ENCODE assay signal across 35 cellular contexts in the genomic region with DNA sequence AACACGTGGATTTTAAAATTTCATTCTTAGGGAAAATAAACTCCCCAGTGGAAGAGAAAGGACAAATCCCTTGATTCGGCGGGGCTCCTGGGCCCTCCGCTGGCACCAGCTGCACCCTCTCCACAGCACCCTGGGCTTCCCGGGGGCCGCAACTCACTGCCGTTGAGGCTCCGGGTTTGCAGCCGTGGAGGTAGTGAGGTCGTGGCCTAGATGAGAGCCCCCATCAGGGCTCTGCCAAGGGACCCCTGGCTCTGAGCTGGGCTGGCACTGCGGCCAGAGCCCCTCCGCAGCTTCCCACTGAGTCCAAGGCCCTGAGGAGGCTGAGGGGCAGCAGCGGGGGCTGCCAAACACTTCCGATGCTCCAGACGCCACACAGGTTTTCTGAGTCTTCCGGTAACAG.
"Had no signal": no experiment of that assay in that cellular context is flagged by ENCODE, and none has a peak within 500 bp of the region (broad histone marks: within the 10 kb centered on the region; RNA-seq: fewer than 3 reads in every experiment).

No MANE protein-coding gene starts in this region.

- H3K27me3 Mint-ChIP-seq: activated CD4-positive, alpha-beta memory T cell treated with anti-CD3 and anti-CD28 coated beads for 36 hours; activated CD4-positive, alpha-beta T cell treated with anti-CD3 and anti-CD28 coated beads for 36 hours; activated CD4-positive, alpha-beta T cell treated with anti-CD3 and anti-CD28 coated beads, Interleukin-2, amount 10 ng/mL, durations not matched to agents 24 days and 14 days; activated CD8-positive, alpha-beta memory T cell treated with anti-CD3 and anti-CD28 coated beads, Interleukin-2, amount 10 ng/mL, durations not matched to agents 7 days and 5 days; activated naive CD4-positive, alpha-beta T cell treated with anti-CD3 and anti-CD28 coated beads, Interleukin-2, amount 50 U/mL, for 24 hours; activated naive CD8-positive, alpha-beta T cell treated with anti-CD3 and anti-CD28 coated beads for 36 hours; activated naive CD8-positive, alpha-beta T cell treated with anti-CD3 and anti-CD28 coated beads, Interleukin-2, amount 50 U/mL, for 24 hours; effector memory CD8-positive, alpha-beta T cell; T-helper 17 cell had no signal

- H3K27ac Mint-ChIP-seq: activated CD4-positive, alpha-beta memory T cell treated with anti-CD3 and anti-CD28 coated beads for 36 hours; activated CD4-positive, alpha-beta T cell treated with anti-CD3 and anti-CD28 coated beads for 36 hours; activated CD4-positive, alpha-beta T cell treated with anti-CD3 and anti-CD28 coated beads, Interleukin-2, amount 10 ng/mL, durations not matched to agents 24 days and 14 days; activated CD8-positive, alpha-beta memory T cell treated with anti-CD3 and anti-CD28 coated beads, Interleukin-2, amount 10 ng/mL, durations not matched to agents 7 days and 5 days; activated CD8-positive, alpha-beta T cell treated with anti-CD3 and anti-CD28 coated beads, Interleukin-2, amount 10 ng/mL, durations not matched to agents 7 days and 5 days; activated naive CD4-positive, alpha-beta T cell treated with anti-CD3 and anti-CD28 coated beads for 36 hours; activated naive CD4-positive, alpha-beta T cell treated with anti-CD3 and anti-CD28 coated beads, Interleukin-2, amount 50 U/mL, for 24 hours; activated naive CD8-positive, alpha-beta T cell treated with anti-CD3 and anti-CD28 coated beads for 36 hours; activated naive CD8-positive, alpha-beta T cell treated with anti-CD3 and anti-CD28 coated beads, Interleukin-2, amount 50 U/mL, for 24 hours; activated T-helper 1 cell treated with anti-CD3 and anti-CD28 coated beads, Interleukin-12 subunit alpha, Interleukin-12 subunit beta, Interleukin-2, Interleukin-4 antibody, amounts not matched to agents 30 ng/mL and 10 ng/mL and 1 ng/mL, durations not matched to agents 14 hours and 24 hours and 36 hours; activated T-helper 2 cell treated with anti-CD3 and anti-CD28 coated beads, Interferon-gamma antibody, Interleukin-2, Interleukin-4, amounts not matched to agents 10 μg/mL and 5 μg/mL and 100 μg/mL, durations not matched to agents 14 hours and 24 hours and 36 hours; effector memory CD8-positive, alpha-beta T cell; T-helper 17 cell; T-helper 2 cell treated with Interferon-gamma antibody and Interleukin-4, amounts not matched to agents 5 μg/mL and 100 μg/mL, for 36 hours had no signal

- ATAC-seq: activated CD4-positive, alpha-beta T cell treated with anti-CD3 and anti-CD28 coated beads for 36 hours; activated CD8-positive, alpha-beta memory T cell treated with anti-CD3 and anti-CD28 coated beads, Interleukin-2, amount 10 ng/mL, durations not matched to agents 7 days and 5 days; activated CD8-positive, alpha-beta T cell treated with anti-CD3 and anti-CD28 coated beads, Interleukin-2, amount 10 ng/mL, durations not matched to agents 7 days and 5 days; activated naive CD8-positive, alpha-beta T cell treated with anti-CD3 and anti-CD28 coated beads, Interleukin-2, amount 50 U/mL, for 24 hours; body of pancreas; effector memory CD8-positive, alpha-beta T cell; esophagus mucosa; T-helper 17 cell had no signal

- H3K27me3 ChIP-seq: adrenal gland, body of pancreas had no signal

- H3K4me3 Mint-ChIP-seq: activated CD4-positive, alpha-beta memory T cell treated with anti-CD3 and anti-CD28 coated beads for 36 hours; activated CD4-positive, alpha-beta T cell treated with anti-CD3 and anti-CD28 coated beads for 36 hours; activated CD4-positive, alpha-beta T cell treated with anti-CD3 and anti-CD28 coated beads, Interleukin-2, amount 10 ng/mL, durations not matched to agents 24 days and 14 days; activated CD8-positive, alpha-beta memory T cell treated with anti-CD3 and anti-CD28 coated beads, Interleukin-2, amount 10 ng/mL, durations not matched to agents 7 days and 5 days; activated CD8-positive, alpha-beta T cell treated with anti-CD3 and anti-CD28 coated beads, Interleukin-2, amount 10 ng/mL, durations not matched to agents 7 days and 5 days; activated naive CD4-positive, alpha-beta T cell treated with anti-CD3 and anti-CD28 coated beads for 36 hours; activated naive CD4-positive, alpha-beta T cell treated with anti-CD3 and anti-CD28 coated beads, Interleukin-2, amount 50 U/mL, for 24 hours; activated naive CD8-positive, alpha-beta T cell treated with anti-CD3 and anti-CD28 coated beads for 36 hours; activated naive CD8-positive, alpha-beta T cell treated with anti-CD3 and anti-CD28 coated beads, Interleukin-2, amount 50 U/mL, for 24 hours; activated T-helper 1 cell treated with anti-CD3 and anti-CD28 coated beads, Interleukin-12 subunit alpha, Interleukin-12 subunit beta, Interleukin-2, Interleukin-4 antibody, amounts not matched to agents 30 ng/mL and 10 ng/mL and 1 ng/mL, durations not matched to agents 14 hours and 24 hours and 36 hours; effector memory CD8-positive, alpha-beta T cell; T-helper 17 cell; T-helper 2 cell treated with Interferon-gamma antibody and Interleukin-4, amounts not matched to agents 5 μg/mL and 100 μg/mL, for 36 hours had no signal

- DNase-seq: activated CD4-positive, alpha-beta memory T cell treated with anti-CD3 and anti-CD28 coated beads for 36 hours; activated CD4-positive, alpha-beta T cell treated with anti-CD3 and anti-CD28 coated beads for 36 hours; activated CD4-positive, alpha-beta T cell treated with anti-CD3 and anti-CD28 coated beads, Interleukin-2, amount 10 ng/mL, durations not matched to agents 24 days and 14 days; activated CD4-positive, CD25-positive, alpha-beta regulatory T cell; activated CD4-positive, CD25-positive, alpha-beta regulatory T cell treated with anti-CD3 and anti-CD28 coated beads, Interleukin-2, amount 50 U/mL, for 72 hours; activated CD8-positive, alpha-beta memory T cell treated with anti-CD3 and anti-CD28 coated beads, Interleukin-2, amount 10 ng/mL, durations not matched to agents 7 days and 5 days; activated CD8-positive, alpha-beta memory T cell treated with anti-CD3 and anti-CD28 coated beads, Interleukin-2, amount 50 U/mL, for 4 hours; activated CD8-positive, alpha-beta T cell treated with anti-CD3 and anti-CD28 coated beads, Interleukin-2, amount 10 ng/mL, durations not matched to agents 7 days and 5 days; activated effector memory CD4-positive, alpha-beta T cell treated with anti-CD3 and anti-CD28 coated beads, Interleukin-2, amount 50 U/mL, for 16 hours; activated naive CD4-positive, alpha-beta T cell treated with anti-CD3 and anti-CD28 coated beads for 36 hours; activated naive CD8-positive, alpha-beta T cell treated with anti-CD3 and anti-CD28 coated beads for 36 hours; activated naive CD8-positive, alpha-beta T cell treated with anti-CD3 and anti-CD28 coated beads, Interleukin-2, amount 50 U/mL, for 24 hours; activated T-cell treated with anti-CD3 and anti-CD28 coated beads, Interleukin-2, amount 50 U/mL, for 1 hour; activated T-cell treated with anti-CD3 and anti-CD28 coated beads, Interleukin-2, amount 50 U/mL, for 48 hours; adrenal gland; amygdala; body of pancreas; caudate nucleus; cortex of kidney; dermis blood vessel endothelial cell; effector CD4-positive, alpha-beta T cell; effector memory CD8-positive, alpha-beta T cell; foreskin fibroblast; T-helper 1 cell; T-helper 17 cell; T1000; WERI-Rb-1 had no signal

- H3K4me1 ChIP-seq: adrenal gland, body of pancreas had no signal

- H3K27ac ChIP-seq: adrenal gland, body of pancreas, WERI-Rb-1 had no signal

- H3K4me3 ChIP-seq: adrenal gland, body of pancreas had no signal

- H3K4me1 Mint-ChIP-seq: activated CD4-positive, alpha-beta T cell treated with anti-CD3 and anti-CD28 coated beads for 36 hours; activated CD4-positive, alpha-beta T cell treated with anti-CD3 and anti-CD28 coated beads, Interleukin-2, amount 10 ng/mL, durations not matched to agents 24 days and 14 days; activated CD8-positive, alpha-beta memory T cell treated with anti-CD3 and anti-CD28 coated beads, Interleukin-2, amount 10 ng/mL, durations not matched to agents 7 days and 5 days; activated naive CD4-positive, alpha-beta T cell treated with anti-CD3 and anti-CD28 coated beads, Interleukin-2, amount 50 U/mL, for 24 hours; activated naive CD8-positive, alpha-beta T cell treated with anti-CD3 and anti-CD28 coated beads for 36 hours; activated naive CD8-positive, alpha-beta T cell treated with anti-CD3 and anti-CD28 coated beads, Interleukin-2, amount 50 U/mL, for 24 hours; T-helper 17 cell had no signal

- H3K9me3 ChIP-seq: adrenal gland, body of pancreas had no signal

- FAIRE-seq: colon, endometrium, frontal cortex had no signal

- H3K9me3 Mint-ChIP-seq: activated CD4-positive, alpha-beta memory T cell treated with anti-CD3 and anti-CD28 coated beads for 36 hours; activated CD4-positive, alpha-beta T cell treated with anti-CD3 and anti-CD28 coated beads, Interleukin-2, amount 10 ng/mL, durations not matched to agents 24 days and 14 days; activated naive CD4-positive, alpha-beta T cell treated with anti-CD3 and anti-CD28 coated beads for 36 hours; activated naive CD4-positive, alpha-beta T cell treated with anti-CD3 and anti-CD28 coated beads, Interleukin-2, amount 50 U/mL, for 24 hours; activated naive CD8-positive, alpha-beta T cell treated with anti-CD3 and anti-CD28 coated beads for 36 hours; activated naive CD8-positive, alpha-beta T cell treated with anti-CD3 and anti-CD28 coated beads, Interleukin-2, amount 50 U/mL, for 24 hours; activated T-helper 1 cell treated with anti-CD3 and anti-CD28 coated beads, Interleukin-12 subunit alpha, Interleukin-12 subunit beta, Interleukin-2, Interleukin-4 antibody, amounts not matched to agents 30 ng/mL and 10 ng/mL and 1 ng/mL, durations not matched to agents 14 hours and 24 hours and 36 hours; activated T-helper 2 cell treated with anti-CD3 and anti-CD28 coated beads, Interferon-gamma antibody, Interleukin-2, Interleukin-4, amounts not matched to agents 10 μg/mL and 5 μg/mL and 100 μg/mL, durations not matched to agents 14 hours and 24 hours and 36 hours; effector memory CD8-positive, alpha-beta T cell; T-helper 2 cell treated with Interferon-gamma antibody and Interleukin-4, amounts not matched to agents 5 μg/mL and 100 μg/mL, for 36 hours had no signal
